14 cellular contexts compared by ENCODE assay signal in the genomic region with DNA sequence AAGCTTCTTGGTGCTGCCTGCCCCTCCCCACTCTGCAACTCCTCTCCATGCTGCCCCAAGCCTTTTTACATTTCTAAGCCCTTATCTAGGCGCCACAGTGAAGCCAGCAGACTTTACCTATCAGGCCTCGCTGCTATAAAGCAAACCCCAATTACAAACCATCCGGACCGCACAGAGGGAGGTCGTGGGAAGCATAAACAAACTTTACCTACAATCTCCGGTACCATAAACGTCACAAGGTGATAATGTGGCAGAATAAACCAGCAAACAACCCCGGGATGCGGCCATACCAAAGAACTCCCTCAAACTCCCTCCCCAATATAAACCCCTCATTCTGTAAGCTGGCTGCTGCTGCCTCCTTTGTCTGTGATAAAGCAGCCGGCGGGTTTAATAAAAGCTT. TPM values are rescaled to one million over a fixed set of nuclear protein-coding genes. Genes with fewer than 3 reads are reported as not detected.
A peak's percentile ranks its signal among the peaks of the same experiment; 100 is the strongest.
DNase-seq lines count a peak whose midpoint lies in the region; ATAC-seq, FAIRE-seq and TF ChIP-seq lines count a peak whose summit lies in the region.
"Had no signal": no experiment of that assay in that cellular context is flagged by ENCODE, and none has a peak within 500 bp of the region (broad histone marks: within the 10 kb centered on the region; RNA-seq: fewer than 3 reads in every experiment).

No MANE protein-coding gene starts in this region.

- H4K20me1 ChIP-seq in K562 (replicated peaks; ENCODE audit: control insufficient read depth, insufficient read depth, low read length), result no peaks in the 10 kb centered on the region
- H4K20me1 ChIP-seq in smooth muscle cell (ENCODE audit: low read depth), result peaks cover 16% of the 10 kb centered on the region

- H2AFZ ChIP-seq in K562 (ENCODE audit: low read depth, low read length) (no peak overlapping the region), smooth muscle cell (ENCODE audit: low read depth) (no peak overlapping the region)

- H3K27ac ChIP-seq in K562 (ENCODE audit: extremely low read depth, low read depth, low read length), result peak overlapping the region; percentile 32; the same call in 1 of the 3 replicates
- peak overlapping the region; percentile 77 for H3K27ac ChIP-seq in smooth muscle cell (ENCODE audit: low read depth)
- H3K27ac ChIP-seq: suprapubic skin had no signal

- H3K9me1 ChIP-seq in K562 (ENCODE audit: control insufficient read depth, insufficient read depth, low read length), result no peaks in the 10 kb centered on the region

- no TSS peak for BruUV-seq in K562 (replicated peaks; lab: Mats Ljungman, UMichigan)

- H3K4me1 ChIP-seq in K562 (replicated peaks in 1 of 2; ENCODE audit: control insufficient read depth in 2 of 2, insufficient read depth in 2 of 2, low read length in 2 of 2) (peaks cover 4 to 14% of the 10 kb centered on the region in 2 experiments; a peak in 3 of 5 replicates), smooth muscle cell (ENCODE audit: low read depth) (peaks cover 9% of the 10 kb centered on the region)

- TF ChIP-seq EP300 in K562 (IDR thresholded peaks at IDR 0.05; ENCODE audit: low read length), result peak; percentile 13; the same call in 1 of the 2 replicates

- DNase-seq in HUDEP-2 (lab: John Stamatoyannopoulos, UW; ENCODE audit: unreplicated experiment in 76 of 76) (peak in 44 of 76 experiments; percentile 0 to 39 (median 9)), K562 (ENCODE audit: extremely low read depth in 1 of 4, low spot score in 3 of 4) (peak in 2 of 4 experiments; percentile 25 to 76), iPS DF 4.7 (ENCODE audit: extremely low read depth, low spot score) (peak; percentile 75), smooth muscle cell (lab: John Stamatoyannopoulos, UW; ENCODE audit: unreplicated experiment) (no peak), NCI-H1436 treated with DMSO at 0.1 percent for 48 hours (lab: John Stamatoyannopoulos, UW) (no peak), cortex of kidney (lab: John Stamatoyannopoulos, UW) (no peak)
- no peak for DNase-seq in stimulated activated CD4-positive, alpha-beta T cell treated with anti-CD3 and anti-CD28 coated beads, Interleukin-1b, Interleukin-23, amount 100 ng/mL, for 48 hours
- DNase-seq: activated naive CD8-positive, alpha-beta T cell treated with anti-CD3 and anti-CD28 coated beads, Interleukin-2, amount 10 ng/mL, durations not matched to agents 7 days and 5 days; Karpas-422; NCI-H2029 treated with DMSO at 0.1 percent for 48 hours; NK-92 treated with Interleukin-12 subunit alpha and Interleukin-12 subunit beta, amount 100 ng/mL, for 24 hours had no signal

- H3K27me3 ChIP-seq in K562 (ENCODE audit: control insufficient read depth in 2 of 2, insufficient read depth in 2 of 2, low read length in 2 of 2), result no peaks in the 10 kb centered on the region
- H3K27me3 ChIP-seq in smooth muscle cell (ENCODE audit: low read depth), result no peaks in the 10 kb centered on the region
- H3K27me3 ChIP-seq: suprapubic skin had no signal

- TF ChIP-seq CTCF in K562 (IDR thresholded peaks at IDR 0.05 in 2 of 3, conservative IDR thresholded peaks at IDR 0.05 in 1 of 3; ENCODE audit: insufficient read depth in 2 of 3, low read depth in 1 of 3, low read length in 3 of 3) (no peak), smooth muscle cell (IDR thresholded peaks at IDR 0.05; ENCODE audit: borderline replicate concordance, insufficient read depth, poor library complexity, severe bottlenecking) (no peak)

- H3K9me3 ChIP-seq in K562 (replicated peaks; ENCODE audit: control insufficient read depth, insufficient read depth, low read depth, low read length) (no peaks in the 10 kb centered on the region), smooth muscle cell (replicated peaks; ENCODE audit: low read depth) (no peaks in the 10 kb centered on the region)
- H3K9me3 ChIP-seq: suprapubic skin had no signal

- H3K79me2 ChIP-seq in K562 (ENCODE audit: control insufficient read depth, insufficient read depth, low read length) (0 out of 3 replicates have a peak, but pooled peaks cover 4% of the 10 kb centered on the region), smooth muscle cell (ENCODE audit: low read depth) (peaks cover 13% of the 10 kb centered on the region)

- in situ Hi-C loops in K562 (cut with MboI), result no loop called here

- no peak for TF ChIP-seq RAD21 in K562 (CRISPR knock-in tag; conservative IDR thresholded peaks at IDR 0.05 in 1 of 2, IDR thresholded peaks at IDR 0.05 in 1 of 2)

- peaks cover 5% of the 10 kb centered on the region for H3F3A ChIP-seq in smooth muscle cell (ENCODE audit: low read depth)

- peak; percentile 82 for FAIRE-seq in K562 (lab: Jason Lieb, UNC)

- WGBS in K562 (ENCODE audit: insufficient coverage, low coverage, missing lambda C conversion rate), result 3% methylated on average over 11 of the region's 11 CpGs
- 36% methylated on average over 11 of the region's 11 CpGs for WGBS in smooth muscle cell (ENCODE audit: low lambda C conversion rate)

- H3K36me3 ChIP-seq in K562 (ENCODE audit: control insufficient read depth, insufficient read depth, low read length) (peaks cover 12% of the 10 kb centered on the region), smooth muscle cell (ENCODE audit: low read depth) (peaks cover 5% of the 10 kb centered on the region)

- H3K9ac ChIP-seq in K562 (ENCODE audit: insufficient read depth in 1 of 2, low read depth in 2 of 2, low read length in 2 of 2) (no peak overlapping the region), smooth muscle cell (ENCODE audit: low read depth) (no peak overlapping the region)

- H3K4me2 ChIP-seq in K562 (ENCODE audit: insufficient read depth, low read length) (0 out of 2 replicates have a peak overlapping the region, but pooled peaks have one; percentile 11), smooth muscle cell (peak overlapping the region; percentile 9)

- POLR2A ChIA-PET in K562 (lab: Yijun Ruan, JAX), result interaction anchor here (0.6 to 0.9 kb wide), 3 partner anchors 16 to 553 kb away, joined by 3 read pairs; no protein-coding TSS in a partner anchor

- TF ChIP-seq POLR2A in K562 (conservative IDR thresholded peaks at IDR 0.05), result no peak

- ATAC-seq in K562, result peak; percentile 88
- ATAC-seq: natural killer cell treated with Interleukin-12 subunit alpha and Interleukin-12 subunit beta and Interleukin-15 and Interleukin-18, amount 100 ng/mL, for 72 hours had no signal

- intact Hi-C loops in K562 (cut with micrococcal nuclease), result loop anchor here (2.0 kb wide), 1 partner anchor 43 kb away; no protein-coding TSS in a partner anchor

- no peak overlapping the region for H3K4me3 ChIP-seq in K562
- no peak overlapping the region for H3K4me3 ChIP-seq in smooth muscle cell
- H3K4me3 ChIP-seq: suprapubic skin had no signal

- CTCF ChIA-PET in K562 (lab: Yijun Ruan, JAX; ENCODE audit: low intra/inter-chr PET ratio), result no interaction called here

TF ChIP-seq in K562, 482 proteins besides CTCF, POLR2A, EP300 and RAD21 (continues in another document):
- TF ChIP-seq, protein P1, sequence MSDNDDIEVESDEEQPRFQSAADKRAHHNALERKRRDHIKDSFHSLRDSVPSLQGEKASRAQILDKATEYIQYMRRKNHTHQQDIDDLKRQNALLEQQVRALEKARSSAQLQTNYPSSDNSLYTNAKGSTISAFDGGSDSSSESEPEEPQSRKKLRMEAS (CRISPR knock-in tag; IDR thresholded peaks at IDR 0.05), result no peak
- TF ChIP-seq ZNF77 (CRISPR knock-in tag; IDR thresholded peaks at IDR 0.05) (no peak), HDAC1 (IDR thresholded peaks at IDR 0.05) (0 out of 4 replicates have a peak, but pooled peaks of 1 of the 2 experiments have one; percentile 16), STAT5B (CRISPR knock-in tag; IDR thresholded peaks at IDR 0.05) (no peak), HDAC2 (IDR thresholded peaks at IDR 0.05) (no peak)
- TF ChIP-seq, protein P2, sequence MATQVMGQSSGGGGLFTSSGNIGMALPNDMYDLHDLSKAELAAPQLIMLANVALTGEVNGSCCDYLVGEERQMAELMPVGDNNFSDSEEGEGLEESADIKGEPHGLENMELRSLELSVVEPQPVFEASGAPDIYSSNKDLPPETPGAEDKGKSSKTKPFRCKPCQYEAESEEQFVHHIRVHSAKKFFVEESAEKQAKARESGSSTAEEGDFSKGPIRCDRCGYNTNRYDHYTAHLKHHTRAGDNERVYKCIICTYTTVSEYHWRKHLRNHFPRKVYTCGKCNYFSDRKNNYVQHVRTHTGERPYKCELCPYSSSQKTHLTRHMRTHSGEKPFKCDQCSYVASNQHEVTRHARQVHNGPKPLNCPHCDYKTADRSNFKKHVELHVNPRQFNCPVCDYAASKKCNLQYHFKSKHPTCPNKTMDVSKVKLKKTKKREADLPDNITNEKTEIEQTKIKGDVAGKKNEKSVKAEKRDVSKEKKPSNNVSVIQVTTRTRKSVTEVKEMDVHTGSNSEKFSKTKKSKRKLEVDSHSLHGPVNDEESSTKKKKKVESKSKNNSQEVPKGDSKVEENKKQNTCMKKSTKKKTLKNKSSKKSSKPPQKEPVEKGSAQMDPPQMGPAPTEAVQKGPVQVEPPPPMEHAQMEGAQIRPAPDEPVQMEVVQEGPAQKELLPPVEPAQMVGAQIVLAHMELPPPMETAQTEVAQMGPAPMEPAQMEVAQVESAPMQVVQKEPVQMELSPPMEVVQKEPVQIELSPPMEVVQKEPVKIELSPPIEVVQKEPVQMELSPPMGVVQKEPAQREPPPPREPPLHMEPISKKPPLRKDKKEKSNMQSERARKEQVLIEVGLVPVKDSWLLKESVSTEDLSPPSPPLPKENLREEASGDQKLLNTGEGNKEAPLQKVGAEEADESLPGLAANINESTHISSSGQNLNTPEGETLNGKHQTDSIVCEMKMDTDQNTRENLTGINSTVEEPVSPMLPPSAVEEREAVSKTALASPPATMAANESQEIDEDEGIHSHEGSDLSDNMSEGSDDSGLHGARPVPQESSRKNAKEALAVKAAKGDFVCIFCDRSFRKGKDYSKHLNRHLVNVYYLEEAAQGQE (CRISPR knock-in tag; IDR thresholded peaks at IDR 0.05; ENCODE audit: low read depth), result no peak

RNA-seq across cellular contexts. Expression of gene ZCCHC13, which starts 54.0 kb away (rescaled TPM):
- total RNA-seq in K562 (2011; cell fraction: chromatin; rRNA removed; ENCODE audit: low replicate concordance), result not detected in 2 replicates
- total RNA-seq in K562 (2011; cell fraction: nucleolus; rRNA removed), result not detected in 2 replicates
- not detected in 2 replicates for total RNA-seq in K562 (2011; cell fraction: nucleoplasm; rRNA removed)
- not detected in 2 replicates for total RNA-seq in K562 (2014; rRNA removed)
- total RNA-seq in K562 (2014; rRNA removed; fragmentation: Illumina TruSeq; extraction: Trizol), result not detected in 2 replicates
- not detected in 2 replicates for total RNA-seq in K562 (2015; rRNA removed; fragmentation: Illumina TruSeq; extraction: Trizol)
- not detected in 2 replicates for total RNA-seq in K562 (2021)
- polyA plus RNA-seq in K562 (2011; rRNA removed), result not detected in 2 replicates
- polyA plus RNA-seq in K562 (2011; cell fraction: cytosol; rRNA removed), result not detected in 2 replicates
- polyA plus RNA-seq in K562 (2011; cell fraction: nucleus; rRNA removed), result not detected in 2 replicates
- polyA plus RNA-seq in K562 (2012), result not detected in 2 replicates
- polyA plus RNA-seq in K562 (2014; fragmentation: Illumina TruSeq; extraction: Trizol), result not detected in 2 replicates
- not detected for polyA plus RNA-seq in K562 (2014; fragmentation: Nextera tagmentation; extraction: Ambion mirVana)
- polyA plus RNA-seq in K562 (2014; rRNA removed), result not detected in 2 replicates
- not detected in 2 replicates for polyA minus RNA-seq in K562 (2011; rRNA and poly(A)+ RNA removed)
- not detected in 2 replicates for polyA minus RNA-seq in K562 (2011; cell fraction: cytosol; rRNA and poly(A)+ RNA removed)
- not detected in 2 replicates for polyA minus RNA-seq in K562 (2011; cell fraction: nucleus; rRNA and poly(A)+ RNA removed)
- total RNA-seq in smooth muscle cell, result not detected in 2 replicates
- not detected in 2 replicates for polyA plus RNA-seq in smooth muscle cell
- total RNA-seq: activated naive CD8-positive, alpha-beta T cell treated with anti-CD3 and anti-CD28 coated beads, Interleukin-2, amount 10 ng/mL, durations not matched to agents 7 days and 5 days; dermis microvascular lymphatic vessel endothelial cell; natural killer cell treated with Interleukin-12 subunit alpha and Interleukin-12 subunit beta and Interleukin-15 and Interleukin-18, amount 100 ng/mL, for 72 hours; suprapubic skin had no signal

Comparison
In these comparisons a context has a peak if more than half of its experiments do, and no peak if none do; other contexts are left out.
1. DNase-seq: peak in HUDEP-2 (44 of 76) and iPS DF 4.7 (single experiment); none in smooth muscle cell (single experiment), stimulated activated CD4-positive, alpha-beta T cell treated with anti-CD3 and anti-CD28 coated beads, Interleukin-1b, Interleukin-23, amount 100 ng/mL, for 48 hours (single experiment), NCI-H1436 treated with DMSO at 0.1 percent for 48 hours (single experiment) and cortex of kidney (single experiment).